ENCODE assay signal across 11 cellular contexts in the genomic region with DNA sequence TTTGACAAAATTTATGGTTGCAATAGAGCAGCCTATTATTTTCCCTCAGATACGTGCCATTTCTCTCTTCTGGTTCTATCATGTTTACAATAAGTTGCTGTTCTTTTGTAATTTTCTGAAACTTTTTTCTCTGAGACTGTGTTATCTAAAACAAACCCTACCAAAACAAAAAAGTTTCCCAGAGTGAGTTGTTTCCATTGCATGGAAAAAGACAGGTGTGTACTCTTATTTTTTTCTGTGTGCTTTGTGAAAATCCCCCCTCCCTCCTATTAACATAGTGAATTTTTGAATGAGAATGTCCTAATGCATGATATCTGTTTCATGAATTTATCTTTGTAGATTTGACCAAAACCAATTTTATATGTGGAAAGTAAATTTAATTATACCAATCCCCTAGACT.
"Had no signal": no experiment of that assay in that cellular context is flagged by ENCODE, and none has a peak within 500 bp of the region (broad histone marks: within the 10 kb centered on the region; RNA-seq: fewer than 3 reads in every experiment).

No MANE protein-coding gene starts in this region.

- DNase-seq: GM23248, GOT3, H7, H9, HCEC 1CT, HFFc6 had no signal

- H3K4me3 ChIP-seq: GM23248, GM23338, HAP-1 had no signal

- H3K9me3 ChIP-seq: HAP-1 had no signal

- H3K27ac ChIP-seq: GM23248 had no signal

- H3K9me3 Mint-ChIP-seq: GM23338, H9, HFFc6 had no signal

- ATAC-seq: GM23338, HCT116 had no signal

- H3K27ac Mint-ChIP-seq: GM23338, H9, HFFc6 had no signal

- H3K4me3 Mint-ChIP-seq: GM23338, H9, HFFc6 had no signal

- H3K36me3 ChIP-seq: HAP-1 had no signal

- H3K9ac ChIP-seq: GM23248 had no signal

- H2AFZ ChIP-seq: GM23248, GM23338 had no signal

- H3K4me2 ChIP-seq: GM23338 had no signal

- FAIRE-seq: H1, H54 had no signal
